In genomic region chr2:241312082-241312481, GRCh38 we compare ENCODE assay signal across 1 cellular context.
TF ChIP-seq lines count a peak whose summit lies in the region.

No MANE protein-coding gene starts in this region.

TF ChIP-seq in GM12878, 131 proteins besides CTCF, POLR2A, EP300 and RAD21:
- TF ChIP-seq BHLHE40 (IDR thresholded peaks at IDR 0.05; ENCODE audit: borderline replicate concordance in 1 of 2, low read depth in 2 of 2, low read length in 1 of 2): no peak
- TF ChIP-seq FOXM1 (IDR thresholded peaks at IDR 0.05; ENCODE audit: low read depth, low read length): no peak
- TF ChIP-seq SMAD5 (IDR thresholded peaks at IDR 0.05; ENCODE audit: low read depth): no peak
- no peak for TF ChIP-seq SKIL (IDR thresholded peaks at IDR 0.05; ENCODE audit: low read depth, poor library complexity, severe bottlenecking)
- no peak for TF ChIP-seq YBX1 (IDR thresholded peaks at IDR 0.05)
- no peak for TF ChIP-seq YY1 (IDR thresholded peaks at IDR 0.05; ENCODE audit: low read depth, low read length)
- no peak for TF ChIP-seq E4F1 (IDR thresholded peaks at IDR 0.05; ENCODE audit: borderline replicate concordance, partially characterized antibody)
- no peak for TF ChIP-seq PRDM15 (CRISPR knock-in tag; IDR thresholded peaks at IDR 0.05)
- no peak for TF ChIP-seq TCF12 (IDR thresholded peaks at IDR 0.05; ENCODE audit: low read depth, low read length)
- no peak for TF ChIP-seq RB1 (IDR thresholded peaks at IDR 0.05; ENCODE audit: borderline replicate concordance)
- no peak for TF ChIP-seq WRNIP1 (IDR thresholded peaks at IDR 0.05; ENCODE audit: borderline replicate concordance, low read depth, low read length)
- TF ChIP-seq ESRRA (IDR thresholded peaks at IDR 0.05; ENCODE audit: low read length): no peak
- TF ChIP-seq CREB1 (IDR thresholded peaks at IDR 0.05; ENCODE audit: low read depth): no peak
- TF ChIP-seq SIN3A (IDR thresholded peaks at IDR 0.05; ENCODE audit: low read depth, low read length): no peak
- no peak for TF ChIP-seq RELB (IDR thresholded peaks at IDR 0.05; ENCODE audit: low read depth)
- no peak for TF ChIP-seq ZBED1 (IDR thresholded peaks at IDR 0.05; ENCODE audit: borderline replicate concordance)
- no peak for TF ChIP-seq ATF7 (IDR thresholded peaks at IDR 0.05; ENCODE audit: low read depth)
- no peak for TF ChIP-seq CEBPZ (IDR thresholded peaks at IDR 0.05; ENCODE audit: low read depth, low read length)
- TF ChIP-seq ZBTB40 (IDR thresholded peaks at IDR 0.05; ENCODE audit: borderline replicate concordance): no peak
- no peak for TF ChIP-seq EGR1 (IDR thresholded peaks at IDR 0.05; ENCODE audit: borderline replicate concordance in 1 of 2, low read depth in 2 of 2, low read length in 2 of 2)
